In genomic region chr17:67276075-67276474, GRCh38 we compare ENCODE assay signal across 15 cellular contexts. TPM values are rescaled to one million over a fixed set of nuclear protein-coding genes. Genes with fewer than 3 reads are reported as not detected.
DNase-seq lines count a peak whose midpoint lies in the region; ATAC-seq and TF ChIP-seq lines count a peak whose summit lies in the region.
"Had no signal": no experiment of that assay in that cellular context is flagged by ENCODE, and none has a peak within 500 bp of the region (broad histone marks: within the 10 kb centered on the region; RNA-seq: fewer than 3 reads in every experiment).

No MANE protein-coding gene starts in this region.

- WGBS in SK-N-SH (ENCODE audit: low lambda C conversion rate) = 72% methylated on average over 10 of the region's 10 CpGs

- H3K36me3 ChIP-seq in SK-N-SH (replicated peaks in 1 of 2; ENCODE audit: control insufficient read depth in 1 of 2, insufficient read depth in 2 of 2, low read length in 1 of 2) = no peaks in the 10 kb centered on the region
- H3K36me3 ChIP-seq in Panc1 (ENCODE audit: control insufficient read depth, insufficient read depth, low read length) = no peaks in the 10 kb centered on the region
- H3K36me3 ChIP-seq: ascending aorta, MG63 had no signal

- H3K4me3 Mint-ChIP-seq in activated T-helper 2 cell treated with anti-CD3 and anti-CD28 coated beads, Interferon-gamma antibody, Interleukin-2, Interleukin-4, amounts not matched to agents 10 μg/mL and 5 μg/mL and 100 μg/mL, durations not matched to agents 14 hours and 24 hours and 36 hours (ENCODE audit: low read depth) = no peak overlapping the region
- H3K4me3 Mint-ChIP-seq: activated CD4-positive, alpha-beta memory T cell treated with anti-CD3 and anti-CD28 coated beads for 36 hours; activated T-helper 1 cell treated with anti-CD3 and anti-CD28 coated beads, Interleukin-12 subunit alpha, Interleukin-12 subunit beta, Interleukin-2, Interleukin-4 antibody, amounts not matched to agents 30 ng/mL and 10 ng/mL and 1 ng/mL, durations not matched to agents 14 hours and 24 hours and 36 hours; HFFc6 had no signal

- H3K27ac ChIP-seq in SK-N-SH (ENCODE audit: low read depth in 2 of 2, low read length in 1 of 2) (no peak overlapping the region), Panc1 (ENCODE audit: low read length) (no peak overlapping the region)
- H3K27ac ChIP-seq: ascending aorta had no signal

- BruUV-seq in Panc1 (replicated peaks; lab: Mats Ljungman, UMichigan) = no TSS peak

- H3K4me3 ChIP-seq in SK-N-SH (ENCODE audit: low read depth in 2 of 2, low read length in 1 of 2) = no peak overlapping the region
- no peak overlapping the region for H3K4me3 ChIP-seq in Panc1 (ENCODE audit: low read depth in 2 of 2, low read length in 2 of 2)
- no peak overlapping the region for H3K4me3 ChIP-seq in epithelial cell of esophagus (ENCODE audit: low read length)
- H3K4me3 ChIP-seq: ascending aorta, MG63 had no signal

- TF ChIP-seq EP300 in SK-N-SH (IDR thresholded peaks at IDR 0.05; ENCODE audit: borderline replicate concordance in 1 of 2, low read depth in 1 of 2, low read length in 1 of 2) = no peak

- H3K9me3 Mint-ChIP-seq in activated T-helper 2 cell treated with anti-CD3 and anti-CD28 coated beads, Interferon-gamma antibody, Interleukin-2, Interleukin-4, amounts not matched to agents 10 μg/mL and 5 μg/mL and 100 μg/mL, durations not matched to agents 14 hours and 24 hours and 36 hours = no peaks in the 10 kb centered on the region
- H3K9me3 Mint-ChIP-seq: activated CD4-positive, alpha-beta memory T cell treated with anti-CD3 and anti-CD28 coated beads for 36 hours; activated T-helper 1 cell treated with anti-CD3 and anti-CD28 coated beads, Interleukin-12 subunit alpha, Interleukin-12 subunit beta, Interleukin-2, Interleukin-4 antibody, amounts not matched to agents 30 ng/mL and 10 ng/mL and 1 ng/mL, durations not matched to agents 14 hours and 24 hours and 36 hours; HFFc6 had no signal

- H3K9me3 ChIP-seq in SK-N-SH (no peaks in the 10 kb centered on the region), Panc1 (ENCODE audit: control insufficient read depth, insufficient read depth, low read depth, low read length) (no peaks in the 10 kb centered on the region)
- H3K9me3 ChIP-seq: ascending aorta, MG63 had no signal

- DNase-seq in SK-N-SH = no peak
- no peak for DNase-seq in Panc1 (ENCODE audit: low read depth, low spot score)
- DNase-seq in epithelial cell of esophagus (ENCODE audit: low read depth) = peak; percentile 42
- DNase-seq in activated T-helper 2 cell treated with anti-CD3 and anti-CD28 coated beads, Interferon-gamma antibody, Interleukin-2, Interleukin-4, amounts not matched to agents 10 μg/mL and 5 μg/mL and 100 μg/mL, durations not matched to agents 14 hours and 24 hours and 36 hours (ENCODE audit: low spot score) = no peak
- no peak for DNase-seq in SKM-1 (lab: John Stamatoyannopoulos, UW; ENCODE audit: unreplicated experiment)
- no peak for DNase-seq in T-helper 1 cell
- DNase-seq: ACHN; activated CD4-positive, alpha-beta memory T cell treated with anti-CD3 and anti-CD28 coated beads for 36 hours; HFFc6; MG63; T-helper 9 cell had no signal

- intact Hi-C loops in Panc1 (cut with micrococcal nuclease; ENCODE audit: unreplicated experiment) = no loop called here
- intact Hi-C loops in activated T-helper 2 cell treated with anti-CD3 and anti-CD28 coated beads, Interferon-gamma antibody, Interleukin-2, Interleukin-4, amounts not matched to agents 10 μg/mL and 5 μg/mL and 100 μg/mL, durations not matched to agents 14 hours and 24 hours and 36 hours (cut with micrococcal nuclease) = no loop called here

- no peak for TF ChIP-seq CTCF in SK-N-SH (IDR thresholded peaks at IDR 0.05)
- peak; percentile 62 for TF ChIP-seq CTCF in Panc1 (IDR thresholded peaks at IDR 0.05)
- no peak for TF ChIP-seq CTCF in epithelial cell of esophagus (IDR thresholded peaks at IDR 0.05; ENCODE audit: insufficient read depth, low read depth, low read length, missing control alignments)

- no peaks in the 10 kb centered on the region for H3K4me1 ChIP-seq in SK-N-SH (ENCODE audit: control insufficient read depth in 1 of 2, insufficient read depth in 2 of 2, low read depth in 1 of 2, low read length in 1 of 2)
- H3K4me1 ChIP-seq in Panc1 (ENCODE audit: control insufficient read depth, insufficient read depth, low read length) = no peaks in the 10 kb centered on the region
- H3K4me1 ChIP-seq: ascending aorta had no signal

- no peaks in the 10 kb centered on the region for H3K9me2 ChIP-seq in SK-N-SH

- TF ChIP-seq RAD21 in SK-N-SH (IDR thresholded peaks at IDR 0.05; ENCODE audit: low read length) = peak; percentile 45

- H3K27me3 ChIP-seq in SK-N-SH (ENCODE audit: insufficient read depth) (no peaks in the 10 kb centered on the region), Panc1 (ENCODE audit: control insufficient read depth, insufficient read depth, low read length) (no peaks in the 10 kb centered on the region)
- H3K27me3 ChIP-seq: ascending aorta, MG63 had no signal

- H3F3A ChIP-seq in SK-N-SH (replicated peaks; ENCODE audit: insufficient read depth) = no peaks in the 10 kb centered on the region

- in situ Hi-C loops in Panc1 (cut with HindIII; ENCODE audit: low pct_unique_long_range_greater_than_20kb, low sequenced_read_pairs) = no loop called here

- POLR2A ChIA-PET in SK-N-SH (lab: Yijun Ruan, JAX) (no interaction called here), Panc1 (lab: Charles Lee) (interaction anchor here (0.6 kb wide), 1 partner anchor 14 kb away, joined by 3 read pairs; no protein-coding TSS in a partner anchor)

- H3K4me2 ChIP-seq in SK-N-SH = no peak overlapping the region

- H3K27ac Mint-ChIP-seq in activated T-helper 2 cell treated with anti-CD3 and anti-CD28 coated beads, Interferon-gamma antibody, Interleukin-2, Interleukin-4, amounts not matched to agents 10 μg/mL and 5 μg/mL and 100 μg/mL, durations not matched to agents 14 hours and 24 hours and 36 hours = no peak overlapping the region
- H3K27ac Mint-ChIP-seq: activated CD4-positive, alpha-beta memory T cell treated with anti-CD3 and anti-CD28 coated beads for 36 hours; activated T-helper 1 cell treated with anti-CD3 and anti-CD28 coated beads, Interleukin-12 subunit alpha, Interleukin-12 subunit beta, Interleukin-2, Interleukin-4 antibody, amounts not matched to agents 30 ng/mL and 10 ng/mL and 1 ng/mL, durations not matched to agents 14 hours and 24 hours and 36 hours; HFFc6 had no signal

- H2AFZ ChIP-seq in SK-N-SH (ENCODE audit: low read depth) = no peak overlapping the region

- H3K9ac ChIP-seq in SK-N-SH = no peak overlapping the region

- no peaks in the 10 kb centered on the region for H3K4me1 Mint-ChIP-seq in activated T-helper 2 cell treated with anti-CD3 and anti-CD28 coated beads, Interferon-gamma antibody, Interleukin-2, Interleukin-4, amounts not matched to agents 10 μg/mL and 5 μg/mL and 100 μg/mL, durations not matched to agents 14 hours and 24 hours and 36 hours (ENCODE audit: low read depth)

- no peaks in the 10 kb centered on the region for H3K79me2 ChIP-seq in SK-N-SH (ENCODE audit: insufficient read depth)

- CTCF ChIA-PET in SK-N-SH (lab: Yijun Ruan, JAX) (no interaction called here), Panc1 (lab: Charles Lee) (interaction anchor here (0.8 kb wide), 1 partner anchor 15 kb away, joined by 4 read pairs; no protein-coding TSS in a partner anchor)

- no peaks in the 10 kb centered on the region for H4K20me1 ChIP-seq in SK-N-SH (ENCODE audit: insufficient read depth)

- no peaks in the 10 kb centered on the region for H3K36me3 Mint-ChIP-seq in activated T-helper 2 cell treated with anti-CD3 and anti-CD28 coated beads, Interferon-gamma antibody, Interleukin-2, Interleukin-4, amounts not matched to agents 10 μg/mL and 5 μg/mL and 100 μg/mL, durations not matched to agents 14 hours and 24 hours and 36 hours (ENCODE audit: low read depth)
- H3K36me3 Mint-ChIP-seq: activated CD4-positive, alpha-beta memory T cell treated with anti-CD3 and anti-CD28 coated beads for 36 hours had no signal

- no peak for ATAC-seq in SK-N-SH treated with all-trans-retinoic acid at 6 μM for 48 hours
- ATAC-seq in Panc1 = no peak
- ATAC-seq in HG03432 (IDR thresholded peaks at IDR 0.05; ENCODE audit: unreplicated experiment) = no peak

- peaks cover 4% of the 10 kb centered on the region for H3K27me3 Mint-ChIP-seq in activated T-helper 2 cell treated with anti-CD3 and anti-CD28 coated beads, Interferon-gamma antibody, Interleukin-2, Interleukin-4, amounts not matched to agents 10 μg/mL and 5 μg/mL and 100 μg/mL, durations not matched to agents 14 hours and 24 hours and 36 hours (ENCODE audit: low read depth)
- H3K27me3 Mint-ChIP-seq: activated CD4-positive, alpha-beta memory T cell treated with anti-CD3 and anti-CD28 coated beads for 36 hours had no signal

TF ChIP-seq in SK-N-SH, 30 proteins besides CTCF, POLR2A, EP300 and RAD21:
- TF ChIP-seq NRF1 (IDR thresholded peaks at IDR 0.05; ENCODE audit: low read depth, low read length) (no peak), FOXJ3 (CRISPR knock-in tag; IDR thresholded peaks at IDR 0.05) (no peak), RFX5 (IDR thresholded peaks at IDR 0.05; ENCODE audit: low read length) (no peak), SIN3A (IDR thresholded peaks at IDR 0.05; ENCODE audit: borderline replicate concordance, low read depth, low read length) (no peak), ELF1 (IDR thresholded peaks at IDR 0.05) (no peak)

TF ChIP-seq in SK-N-SH treated with all-trans-retinoic acid at 6 μM for 48 hours, 23 proteins besides CTCF, POLR2A, EP300 and RAD21 (continues in another document):
- TF ChIP-seq CSDC2 (CRISPR knock-in tag; IDR thresholded peaks at IDR 0.05) (no peak), ZNF8 (CRISPR knock-in tag; IDR thresholded peaks at IDR 0.05) (no peak), ZNF70 (CRISPR knock-in tag; IDR thresholded peaks at IDR 0.05) (no peak), OSR1 (CRISPR knock-in tag; IDR thresholded peaks at IDR 0.05) (no peak), ARNTL (CRISPR knock-in tag; IDR thresholded peaks at IDR 0.05; ENCODE audit: borderline replicate concordance, low read depth) (no peak)

RNA-seq across cellular contexts. Expression of gene HELZ, which starts 31.1 kb away (rescaled TPM):
- polyA plus RNA-seq in SK-N-SH (2012; rRNA removed) = 4.3 and 5.8 TPM in 2 replicates
- polyA plus RNA-seq in SK-N-SH (2012; cell fraction: cytosol; rRNA removed) = 4.9 and 5.2 TPM in 2 replicates
- 5.8 and 9.7 TPM in 2 replicates for polyA plus RNA-seq in SK-N-SH (2012; cell fraction: nucleus; rRNA removed)
- 15.0 TPM for total RNA-seq in Panc1 (2021; ENCODE audit: unreplicated experiment)
- 2.9 TPM for polyA plus RNA-seq in Panc1 (2012; ENCODE audit: insufficient read length)
- total RNA-seq in activated T-helper 2 cell treated with anti-CD3 and anti-CD28 coated beads, Interferon-gamma antibody, Interleukin-2, Interleukin-4, amounts not matched to agents 10 μg/mL and 5 μg/mL and 100 μg/mL, durations not matched to agents 14 hours and 24 hours and 36 hours = 67.1 and 71.7 TPM in 2 replicates
